In genomic region chr5:39411051-39411450, GRCh38 we compare ENCODE assay signal across 8 cellular contexts. TPM values are rescaled to one million over a fixed set of nuclear protein-coding genes. Genes with fewer than 3 reads are reported as not detected.
DNase-seq lines count a peak whose midpoint lies in the region; ATAC-seq and TF ChIP-seq lines count a peak whose summit lies in the region.

No MANE protein-coding gene starts in this region.

- POLR2A ChIA-PET in RWPE1 (lab: Yijun Ruan, JAX; ENCODE audit: low non-redundant PET): no interaction called here

- H4K91ac ChIP-seq in trophoblast cell (ENCODE audit: low read depth, low read length): no peak overlapping the region

- no peak overlapping the region for H3K4me3 Mint-ChIP-seq in osteocyte (ENCODE audit: unreplicated experiment)

- WGBS in trophoblast cell (ENCODE audit: extremely low coverage, insufficient coverage, insufficient read length): no CpG with 5 or more reads among the region's 1 CpG

- H3K27ac ChIP-seq in RWPE1: no peak overlapping the region
- H3K27ac ChIP-seq in trophoblast cell (ENCODE audit: low read depth, low read length): no peak overlapping the region

- no peaks in the 10 kb centered on the region for H3K9me3 ChIP-seq in trophoblast cell (ENCODE audit: insufficient read depth, low read depth, low read length)

- DNase-seq in CD1c-positive myeloid dendritic cell (ENCODE audit: extremely low spot score) (peak; percentile 69), RWPE1 (ENCODE audit: low spot score) (peak; percentile 46), fibroblast of mammary gland (ENCODE audit: low read depth) (peak; percentile 81), osteocyte (ENCODE audit: extremely low spot score, unreplicated experiment) (no peak), hypothalamus (lab: John Stamatoyannopoulos, UW) (no peak), trophoblast cell (no peak)
- DNase-seq in activated CD8-positive, alpha-beta memory T cell treated with anti-CD3 and anti-CD28 coated beads, Interleukin-2, amount 50 U/mL, for 4 hours: no peak

- no peaks in the 10 kb centered on the region for H3K27me3 Mint-ChIP-seq in osteocyte (ENCODE audit: unreplicated experiment)

- no peak overlapping the region for H3K4ac ChIP-seq in trophoblast cell (ENCODE audit: low read depth, low read length)

- no peak overlapping the region for H4K8ac ChIP-seq in trophoblast cell (ENCODE audit: low read depth, low read length)

- no peak overlapping the region for H3K9ac ChIP-seq in trophoblast cell (ENCODE audit: low read length)

- no peaks in the 10 kb centered on the region for H3K79me2 ChIP-seq in trophoblast cell (ENCODE audit: control insufficient read depth, insufficient read depth, low read length, poor library complexity)

- H3K36me3 ChIP-seq in trophoblast cell (ENCODE audit: control insufficient read depth in 1 of 2, insufficient read depth in 2 of 2, low read length in 2 of 2): no peaks in the 10 kb centered on the region

- no peaks in the 10 kb centered on the region for H3K27me3 ChIP-seq in trophoblast cell (ENCODE audit: insufficient read depth, low read length)

- H3K4me3 ChIP-seq in fibroblast of mammary gland (ENCODE audit: control insufficient read depth, low read depth, low read length): no peak overlapping the region
- H3K4me3 ChIP-seq in trophoblast cell (ENCODE audit: low read depth, low read length): no peak overlapping the region

- TF ChIP-seq CTCF in RWPE1 (conservative IDR thresholded peaks at IDR 0.05; ENCODE audit: low read depth) (no peak), fibroblast of mammary gland (conservative IDR thresholded peaks at IDR 0.05; ENCODE audit: control insufficient read depth, insufficient read depth, low read depth, low read length) (no peak), osteocyte (IDR thresholded peaks at IDR 0.05) (no peak)

- H3K9me3 Mint-ChIP-seq in osteocyte (ENCODE audit: unreplicated experiment): no peaks in the 10 kb centered on the region

- peak overlapping the region; percentile 74 for H3K27ac Mint-ChIP-seq in osteocyte (ENCODE audit: unreplicated experiment)

- H2AK5ac ChIP-seq in trophoblast cell (ENCODE audit: low read length): no peak overlapping the region

- H3K79me1 ChIP-seq in trophoblast cell (ENCODE audit: low read length): no peaks in the 10 kb centered on the region

- H3K36me3 Mint-ChIP-seq in osteocyte (ENCODE audit: unreplicated experiment): peaks cover 40% of the 10 kb centered on the region

- H3K4me1 ChIP-seq in trophoblast cell (ENCODE audit: control insufficient read depth in 1 of 2, insufficient read depth in 2 of 2, low read length in 2 of 2): no peaks in the 10 kb centered on the region

- H3K23ac ChIP-seq in trophoblast cell (ENCODE audit: low read length): no peak overlapping the region

- H2BK12ac ChIP-seq in trophoblast cell (ENCODE audit: low read length): no peak overlapping the region

- CTCF ChIA-PET in RWPE1 (lab: Yijun Ruan, JAX): no interaction called here

- no peak overlapping the region for H2AFZ ChIP-seq in trophoblast cell (ENCODE audit: insufficient read depth, low read length, poor library complexity)

- no peak overlapping the region for H3K14ac ChIP-seq in trophoblast cell (ENCODE audit: low read length)

- no peak for ATAC-seq in GM19324 (IDR thresholded peaks at IDR 0.05; ENCODE audit: low FRiP score, unreplicated experiment)

- H3K4me2 ChIP-seq in trophoblast cell (ENCODE audit: low read length): no peak overlapping the region

- H2BK120ac ChIP-seq in trophoblast cell (ENCODE audit: insufficient read depth, low read length, poor library complexity): no peak overlapping the region

- no peak overlapping the region for H2BK5ac ChIP-seq in trophoblast cell (ENCODE audit: low read depth, low read length, poor library complexity)

- no peak overlapping the region for H4K12ac ChIP-seq in trophoblast cell (ENCODE audit: low read depth, low read length)

- no peak overlapping the region for H3K18ac ChIP-seq in trophoblast cell (ENCODE audit: low read length)

- peaks cover 76% of the 10 kb centered on the region for H3K4me1 Mint-ChIP-seq in osteocyte (ENCODE audit: unreplicated experiment)

RNA-seq across cellular contexts. Expression of gene DAB2, which starts 13.7 kb away (rescaled TPM):
- 186 and 195 TPM in 2 replicates for total RNA-seq in osteocyte
- polyA plus RNA-seq in trophoblast cell (2013): 100 TPM in 2 replicates

RNA-seq across cellular contexts. Expression of gene C9, which starts 46.8 kb away (rescaled TPM):
- total RNA-seq in osteocyte: not detected in 2 replicates
- polyA plus RNA-seq in trophoblast cell (2013): 0.22 and 0.40 TPM in 2 replicates

Comparison
In these comparisons a context has a peak if more than half of its experiments do, and no peak if none do; other contexts are left out.
1. DNase-seq: peak in CD1c-positive myeloid dendritic cell (single experiment), RWPE1 (single experiment) and fibroblast of mammary gland (single experiment); none in osteocyte (single experiment), hypothalamus (0 of 51), trophoblast cell (0 of 2) and activated CD8-positive, alpha-beta memory T cell treated with anti-CD3 and anti-CD28 coated beads, Interleukin-2, amount 50 U/mL, for 4 hours (single experiment).